ENCODE assay signal across 8 cellular contexts in the genomic region with DNA sequence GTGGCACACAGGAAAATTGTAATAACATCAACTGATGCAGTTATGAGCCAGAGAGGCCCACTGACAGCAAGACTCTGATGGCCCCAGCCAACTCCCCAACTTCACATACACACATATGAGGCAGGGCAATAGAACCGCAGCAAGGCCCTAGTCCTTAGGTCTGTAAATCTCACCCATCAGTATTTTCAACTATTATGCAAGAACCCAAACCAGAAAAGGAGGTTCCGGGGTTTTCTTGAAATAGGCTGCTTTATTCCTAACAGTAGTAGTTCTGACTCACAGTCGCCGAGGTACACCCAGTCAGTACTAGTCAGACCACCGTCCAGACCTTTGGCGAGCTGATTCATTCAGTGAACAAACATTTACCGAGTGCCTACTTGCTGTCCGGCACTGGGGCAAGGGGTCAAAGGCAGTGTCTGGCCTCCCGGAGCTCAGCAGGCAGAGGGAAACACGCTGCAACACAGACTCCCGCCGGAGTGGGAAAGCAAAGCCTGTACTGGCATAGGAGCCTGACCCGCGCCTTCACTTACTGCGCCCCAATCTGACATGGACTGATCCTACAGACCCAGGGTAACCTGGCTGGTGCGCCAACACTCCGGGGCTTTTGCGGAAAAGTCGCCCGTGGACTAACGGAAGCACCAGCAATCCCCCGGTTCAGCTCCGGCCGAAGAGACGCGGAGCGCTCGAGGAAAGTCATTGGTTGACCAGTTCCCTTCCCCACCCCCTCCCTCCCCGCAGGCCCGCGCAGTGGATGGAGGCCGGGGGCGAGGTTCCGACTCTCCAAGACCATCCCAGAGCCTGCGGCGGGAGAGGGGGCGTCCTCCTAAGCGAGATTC. TPM values are rescaled to one million over a fixed set of nuclear protein-coding genes. Genes with fewer than 3 reads are reported as not detected.
DNase-seq lines count a peak whose midpoint lies in the region; ATAC-seq and TF ChIP-seq lines count a peak whose summit lies in the region.

No MANE protein-coding gene starts in this region.

- intact Hi-C loops in Right ventricle myocardium superior (cut with DNase I) = no loop called here

- peaks cover 41% of the 10 kb centered on the region for H3K27me3 ChIP-seq in H7 (ENCODE audit: control insufficient read depth, insufficient read depth, low read length)

- ATAC-seq in Right ventricle myocardium superior (ENCODE audit: poor library complexity) (peak; percentile 87), GM21528 (IDR thresholded peaks at IDR 0.05; ENCODE audit: low FRiP score, unreplicated experiment) (no peak)

- no peaks in the 10 kb centered on the region for H3K9me3 Mint-ChIP-seq in progenitor cell of endocrine pancreas (ENCODE audit: low read depth)
- H3K9me3 Mint-ChIP-seq in chondrocyte (ENCODE audit: low read depth) = no peaks in the 10 kb centered on the region

- H3K4me3 ChIP-seq in H7 (ENCODE audit: insufficient read depth, low read depth, low read length) (peak overlapping the region; percentile 65), SK-N-MC (peak overlapping the region; percentile 91)

- no peak overlapping the region for H3K4me3 Mint-ChIP-seq in progenitor cell of endocrine pancreas (ENCODE audit: low read depth)
- no peak overlapping the region for H3K4me3 Mint-ChIP-seq in chondrocyte (ENCODE audit: unreplicated experiment)

- H3K27ac ChIP-seq in SK-N-MC = no peak overlapping the region

- H3K36me3 Mint-ChIP-seq in progenitor cell of endocrine pancreas (ENCODE audit: insufficient read depth) = peaks cover 1% of the 10 kb centered on the region
- no peaks in the 10 kb centered on the region for H3K36me3 Mint-ChIP-seq in chondrocyte (ENCODE audit: low read depth)

- DNase-seq in H7 = peak; percentile 85
- no peak for DNase-seq in SK-N-MC (ENCODE audit: low read depth, low spot score)
- peak; percentile 67 for DNase-seq in Right ventricle myocardium superior
- peak; percentile 42 for DNase-seq in progenitor cell of endocrine pancreas (ENCODE audit: low spot score, unreplicated experiment)
- no peak for DNase-seq in DMS 273 treated with DMSO at 0.1 percent for 48 hours (lab: John Stamatoyannopoulos, UW)
- no peak for DNase-seq in NCI-H1694 (lab: John Stamatoyannopoulos, UW)
- no peak for DNase-seq in chondrocyte (ENCODE audit: low spot score)

- H3K36me3 ChIP-seq in H7 (replicated peaks; ENCODE audit: control insufficient read depth, insufficient read depth, low read length) = no peaks in the 10 kb centered on the region
- no peaks in the 10 kb centered on the region; the same call in 1 of the 2 replicates for H3K36me3 ChIP-seq in SK-N-MC (ENCODE audit: insufficient read depth, low read length)

- no peaks in the 10 kb centered on the region for H3K27me3 Mint-ChIP-seq in progenitor cell of endocrine pancreas
- peaks cover 8% of the 10 kb centered on the region for H3K27me3 Mint-ChIP-seq in chondrocyte (ENCODE audit: low read depth)

- H3K9ac ChIP-seq in SK-N-MC (ENCODE audit: insufficient read length) = peak overlapping the region; percentile 76

- H3K9me3 ChIP-seq in SK-N-MC (ENCODE audit: low read depth, low read length) = no peaks in the 10 kb centered on the region

- TF ChIP-seq CTCF in progenitor cell of endocrine pancreas (IDR thresholded peaks at IDR 0.05; ENCODE audit: unreplicated experiment) (no peak), chondrocyte (IDR thresholded peaks at IDR 0.05) (no peak)

- H3K27ac Mint-ChIP-seq in progenitor cell of endocrine pancreas = no peak overlapping the region
- no peak overlapping the region for H3K27ac Mint-ChIP-seq in chondrocyte (ENCODE audit: unreplicated experiment)

- H3K4me1 Mint-ChIP-seq in progenitor cell of endocrine pancreas (ENCODE audit: low read depth) (peaks cover 11% of the 10 kb centered on the region), chondrocyte (ENCODE audit: low read depth) (peaks cover 4% of the 10 kb centered on the region)

RNA-seq across cellular contexts. Expression of gene PLEKHA7, which starts 1.3 kb away (rescaled TPM):
- total RNA-seq in H7 (2014; rRNA removed; shearing (Covaris generic)) = 4.2 and 7.6 TPM in 2 replicates
- total RNA-seq in Right ventricle myocardium superior (16.2 TPM), progenitor cell of endocrine pancreas (77.1 and 78.7 TPM in 2 replicates), chondrocyte (0.92 to 6.1 TPM (median 1.8 TPM) in 3 replicates)

Comparison
In these comparisons a context has a peak if more than half of its experiments do, and no peak if none do; other contexts are left out.
1. DNase-seq: peak in H7 (single experiment), Right ventricle myocardium superior (single experiment) and progenitor cell of endocrine pancreas (single experiment); none in SK-N-MC (single experiment), DMS 273 treated with DMSO at 0.1 percent for 48 hours (single experiment), NCI-H1694 (single experiment) and chondrocyte (single experiment).